8 cellular contexts compared by ENCODE assay signal in genomic region chr17:48908047-48908843, GRCh38. TPM values are rescaled to one million over a fixed set of nuclear protein-coding genes. Genes with fewer than 3 reads are reported as not detected.
A peak's percentile ranks its signal among the peaks of the same experiment; 100 is the strongest.
DNase-seq lines count a peak whose midpoint lies in the region; ATAC-seq and TF ChIP-seq lines count a peak whose summit lies in the region.

Gene UBE2Z (plus strand): TSS chr17:48908407. CDS start chr17:48908504, 97 bp downstream.

- no peaks in the 10 kb centered on the region for H3K27me3 Mint-ChIP-seq in activated B cell treated with CpG ODN at 0.5 μM for 24 hours

- TF ChIP-seq CTCF in AG09309 (IDR thresholded peaks at IDR 0.05; ENCODE audit: control insufficient read depth, insufficient read depth, low read depth, low read length, missing control alignments) (no peak), activated B cell treated with CpG ODN at 0.5 μM for 24 hours (IDR thresholded peaks at IDR 0.05) (no peak)

- intact Hi-C loops in activated B cell treated with CpG ODN at 0.5 μM for 24 hours (cut with micrococcal nuclease): loop anchor here (1.0 to 5.0 kb wide), 5 partner anchors 8 to 1489 kb away; partner anchors contain the start of genes ATP5MC1, LRRC59 and SNF8

- H3K9me3 Mint-ChIP-seq in activated B cell treated with CpG ODN at 0.5 μM for 24 hours: no peaks in the 10 kb centered on the region

- H3K4me1 Mint-ChIP-seq in activated B cell treated with CpG ODN at 0.5 μM for 24 hours: peaks cover 51% of the 10 kb centered on the region

- ATAC-seq in GM18909 (IDR thresholded peaks at IDR 0.05; ENCODE audit: poor library complexity, unreplicated experiment) (peak; percentile 82), HG03175 (IDR thresholded peaks at IDR 0.05; ENCODE audit: unreplicated experiment) (peak; percentile 79), activated B cell treated with CpG ODN at 0.5 μM for 24 hours (ENCODE audit: low read depth) (peak; percentile 84)

- peak within 1 kb of the TSS; percentile 99 for H3K27ac Mint-ChIP-seq in activated B cell treated with CpG ODN at 0.5 μM for 24 hours

- POLR2A ChIA-PET in activated B cell treated with CpG ODN at 0.5 μM for 24 hours (lab: Charles Lee): interaction anchor here (0.5 to 3.4 kb wide), 15 partner anchors 8 to 1457 kb away, joined by 3 to 103 read pairs (median 5); partner anchors contain the start of genes ATP5MC1, HOXB8, NFE2L1 and PRAC2

- peaks cover 46% of the 10 kb centered on the region for H3K36me3 Mint-ChIP-seq in activated B cell treated with CpG ODN at 0.5 μM for 24 hours (ENCODE audit: low read depth)

- peak within 1 kb of the TSS; percentile 96 for H3K4me3 Mint-ChIP-seq in activated B cell treated with CpG ODN at 0.5 μM for 24 hours

- peak within 1 kb of the TSS; percentile 72 for H3K4me3 ChIP-seq in AG09309 (ENCODE audit: control insufficient read depth, low read depth, low read length)

- CTCF ChIA-PET in activated B cell treated with CpG ODN at 0.5 μM for 24 hours (lab: Charles Lee): interaction anchor here (0.7 to 2.7 kb wide), 4 partner anchors 15 to 29 kb away, joined by 3 to 8 read pairs (median 5); partner anchors contain the start of gene ATP5MC1

- DNase-seq in AG09309 (ENCODE audit: low read depth) (peak; percentile 78), NCI-H226 (peak; percentile 92), activated B cell treated with CpG ODN at 0.5 μM for 24 hours (peak; percentile 83), caudate nucleus (lab: John Stamatoyannopoulos, UW) (peak; percentile 39 to 98 (median 93)), iris pigment epithelial cell (ENCODE audit: low read depth) (peak; percentile 97)
- peak; percentile 89 for DNase-seq in stimulated activated CD4-positive, alpha-beta T cell treated with anti-CD3 and anti-CD28 coated beads, Interleukin-12 subunit alpha, Interleukin-12 subunit beta, amount 100 ng/mL, for 4 hours

- H3K27ac ChIP-seq in caudate nucleus (ENCODE audit: low read depth, low read length): peak within 1 kb of the TSS; percentile 86

RNA-seq across cellular contexts. Expression of gene UBE2Z, which starts in this region (rescaled TPM):
- 121 and 154 TPM in 2 replicates for total RNA-seq in activated B cell treated with CpG ODN at 0.5 μM for 24 hours

Comparison
In these comparisons a context has a peak if more than half of its experiments do, and no peak if none do; other contexts are left out.
1. Peak in every context shown above with its lines: DNase-seq, ATAC-seq, H3K4me3 ChIP-seq and H3K27ac ChIP-seq.